31 cellular contexts compared by ENCODE assay signal in the genomic region with DNA sequence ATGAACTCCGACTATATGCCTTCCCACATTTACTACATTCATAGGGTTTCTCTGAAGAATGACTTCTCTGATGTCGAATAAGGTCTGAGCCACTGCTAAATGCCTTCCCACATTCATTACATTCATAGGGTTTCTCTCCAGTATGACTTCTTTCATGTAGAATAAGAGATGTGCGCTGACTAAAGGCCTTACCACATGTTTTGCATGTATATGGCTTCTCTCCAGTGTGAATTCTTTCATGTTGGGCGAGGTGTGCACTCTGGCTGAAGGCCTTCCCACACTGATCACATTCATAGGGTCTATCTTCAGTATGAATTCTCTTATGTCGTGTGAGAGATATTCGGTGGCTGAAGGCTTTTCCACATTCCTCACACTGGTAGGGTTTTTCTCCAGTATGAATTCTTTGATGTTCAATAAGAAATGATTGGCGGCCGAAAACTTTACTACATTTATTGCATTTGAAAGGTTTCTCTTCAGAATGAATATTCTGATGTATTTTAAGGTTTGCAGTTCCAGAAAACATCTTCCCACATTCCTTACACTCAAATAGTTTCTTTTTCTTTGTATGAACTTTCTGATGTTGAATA. TPM values are rescaled to one million over a fixed set of nuclear protein-coding genes. Genes with fewer than 3 reads are reported as not detected.
"Had no signal": no experiment of that assay in that cellular context is flagged by ENCODE, and none has a peak within 500 bp of the region (broad histone marks: within the 10 kb centered on the region; RNA-seq: fewer than 3 reads in every experiment).

No MANE protein-coding gene starts in this region.

- DNase-seq: activated CD4-positive, alpha-beta T cell treated with anti-CD3 and anti-CD28 coated beads for 48 hours; activated CD4-positive, alpha-beta T cell treated with anti-CD3 and anti-CD28 coated beads, Interleukin-2, amount 50 U/mL, for 48 hours; activated CD8-positive, alpha-beta memory T cell treated with anti-CD3 and anti-CD28 coated beads for 24 hours; activated effector memory CD4-positive, alpha-beta T cell treated with Interleukin-2 at 50 U/mL for 16 hours; activated naive CD4-positive, alpha-beta T cell treated with Interleukin-2 at 50 U/mL for 16 hours; adrenal gland; aorta; body of pancreas; effector CD8-positive, alpha-beta T cell; erythroblast; islet precursor cell; left ventricle myocardium superior; mammary epithelial cell; naive thymus-derived CD4-positive, alpha-beta T cell; ovary; sigmoid colon; small intestine; stimulated activated CD4-positive, alpha-beta T cell treated with anti-CD3 and anti-CD28 coated beads, Interleukin-4, amount 100 ng/mL, for 4 hours; stimulated activated CD8-positive, alpha-beta memory T cell treated with anti-CD3 and anti-CD28 coated beads, Interleukin-4, amount 100 ng/mL, for 48 hours; stimulated activated naive CD8-positive, alpha-beta T cell treated with anti-CD3 and anti-CD28 coated beads, Interleukin-15, amount 100 ng/mL, for 72 hours; T-helper 17 cell; T1000; WERI-Rb-1 had no signal

- ATAC-seq: activated CD4-positive, CD25-positive, alpha-beta regulatory T cell treated with anti-CD3 and anti-CD28 coated beads, Interleukin-2, amount 50 U/mL, for 24 hours; body of pancreas; gastroesophageal sphincter; left ventricle myocardium superior; naive thymus-derived CD4-positive, alpha-beta T cell; stimulated activated memory B cell treated with anti-CD40 and anti-IgM and Interleukin-4, amounts not matched to agents 10 μg/mL and 1 μg/mL and 100 μg/mL, for 72 hours; stimulated activated naive CD8-positive, alpha-beta T cell treated with anti-CD3 and anti-CD28 coated beads, Interleukin-15, amount 100 ng/mL, for 72 hours; T-helper 17 cell had no signal

- FAIRE-seq: colon, small intestine had no signal

- H3K4me2 ChIP-seq: hepatocyte had no signal

- H3K4me1 ChIP-seq: adrenal gland, body of pancreas, gastroesophageal sphincter, sigmoid colon, tibial nerve had no signal

- H3K79me2 ChIP-seq: hepatocyte had no signal

- H3K27ac ChIP-seq: adrenal gland, body of pancreas, gastroesophageal sphincter, hepatocyte, ovary, sigmoid colon, tibial nerve, WERI-Rb-1 had no signal

- H3K27me3 ChIP-seq: adrenal gland, body of pancreas, gastroesophageal sphincter, hepatocyte, ovary, sigmoid colon, tibial nerve had no signal

- H3K4me3 ChIP-seq: body of pancreas, gastroesophageal sphincter, hepatocyte, ovary, sigmoid colon, tibial nerve had no signal

- H2AFZ ChIP-seq: hepatocyte had no signal

- H3K36me3 ChIP-seq: ovary had no signal

RNA-seq across cellular contexts. Expression of a gene that starts 35.8 kb away (rescaled TPM):
- total RNA-seq: mesothelial cell of epicardium, progenitor cell of endocrine pancreas had no signal
